In the genomic region with DNA sequence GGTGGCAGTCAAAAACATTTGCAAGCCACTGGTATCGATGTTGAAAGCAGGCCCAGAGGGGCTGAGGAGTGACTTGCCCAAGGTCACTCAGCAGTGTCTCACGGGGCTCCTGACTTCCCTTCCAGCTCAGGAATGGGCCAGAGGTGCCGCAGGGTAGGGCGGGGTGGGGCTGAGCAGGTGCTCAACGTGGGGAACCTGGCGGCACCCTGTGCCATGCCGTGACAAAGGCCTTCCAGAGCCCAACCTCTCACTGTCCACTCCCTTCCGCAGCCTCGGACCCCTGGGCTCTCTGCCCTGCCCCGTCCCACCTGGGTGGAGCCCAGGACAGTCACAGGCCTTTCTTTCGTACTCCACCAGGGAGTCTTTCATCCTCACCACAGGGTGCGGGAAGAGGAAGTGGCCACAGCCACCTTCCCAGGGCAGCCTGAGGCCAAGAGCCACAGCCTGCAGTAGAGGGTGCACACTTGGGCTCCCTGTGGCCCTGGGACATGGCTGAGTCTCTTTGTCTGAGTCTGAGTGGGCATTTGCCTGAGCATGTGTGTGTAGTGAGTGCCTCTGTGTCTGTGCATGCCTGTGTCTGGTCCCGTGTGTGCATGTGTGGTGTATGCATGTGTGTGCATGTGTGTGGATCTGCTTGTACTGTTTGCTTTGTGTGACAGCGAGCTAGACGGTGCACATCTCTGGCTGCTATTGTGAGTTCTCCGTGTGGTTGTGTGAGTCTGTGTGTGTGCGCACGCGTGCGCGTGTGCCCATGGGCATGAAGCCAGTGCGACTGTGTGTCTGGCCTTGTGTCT, we compare ENCODE assay signal across 9 cellular contexts. TPM values are rescaled to one million over a fixed set of nuclear protein-coding genes. Genes with fewer than 3 reads are reported as not detected.
A peak's percentile ranks its signal among the peaks of the same experiment; 100 is the strongest.
DNase-seq lines count a peak whose midpoint lies in the region; ATAC-seq and TF ChIP-seq lines count a peak whose summit lies in the region.
"Had no signal": no experiment of that assay in that cellular context is flagged by ENCODE, and none has a peak within 500 bp of the region (broad histone marks: within the 10 kb centered on the region; RNA-seq: fewer than 3 reads in every experiment).

No MANE protein-coding gene starts in this region.

- peak; percentile 16 for ATAC-seq in foreskin keratinocyte

- peak overlapping the region; percentile 22 for H3K4me3 Mint-ChIP-seq in T-helper 2 cell treated with Interferon-gamma antibody and Interleukin-4, amounts not matched to agents 5 μg/mL and 100 μg/mL, for 36 hours

- no peak for DNase-seq in T-helper 2 cell treated with Interferon-gamma antibody and Interleukin-4, amounts not matched to agents 5 μg/mL and 100 μg/mL, for 36 hours (ENCODE audit: low spot score)
- DNase-seq in T-helper 2 cell: no peak
- DNase-seq in SHP77 treated with DMSO at 0.1 percent for 48 hours (lab: John Stamatoyannopoulos, UW): peak; percentile 26
- peak in 1 of 2 donors; percentile 43 for DNase-seq in foreskin keratinocyte
- DNase-seq in stomach: peak; percentile 41
- DNase-seq in WERI-Rb-1: no peak
- no peak for DNase-seq in activated CD4-positive, CD25-positive, alpha-beta regulatory T cell treated with anti-CD3 and anti-CD28 coated beads, Interleukin-2, amount 50 U/mL, for 72 hours
- DNase-seq in NCI-H1092 treated with DMSO at 0.1 percent for 48 hours (lab: John Stamatoyannopoulos, UW): no peak
- DNase-seq: activated T-cell treated with anti-CD3 and anti-CD28 coated beads, Interleukin-2, amount 50 U/mL, for 1 hour had no signal

- H3K4me3 ChIP-seq in stomach: no peak overlapping the region
- H3K4me3 ChIP-seq in WERI-Rb-1 (ENCODE audit: low read depth, low read length): no peak overlapping the region

- no peak overlapping the region for H3K27ac ChIP-seq in foreskin keratinocyte
- H3K27ac ChIP-seq in stomach: peak overlapping the region; percentile 7 to 64 (median 57)
- no peak overlapping the region for H3K27ac ChIP-seq in WERI-Rb-1

- H3K4me1 Mint-ChIP-seq in T-helper 2 cell treated with Interferon-gamma antibody and Interleukin-4, amounts not matched to agents 5 μg/mL and 100 μg/mL, for 36 hours (ENCODE audit: low read depth): peaks cover 57% of the 10 kb centered on the region

- peak overlapping the region; percentile 78 for H3K27ac Mint-ChIP-seq in T-helper 2 cell treated with Interferon-gamma antibody and Interleukin-4, amounts not matched to agents 5 μg/mL and 100 μg/mL, for 36 hours

- H3K27me3 Mint-ChIP-seq in T-helper 2 cell treated with Interferon-gamma antibody and Interleukin-4, amounts not matched to agents 5 μg/mL and 100 μg/mL, for 36 hours (ENCODE audit: low read depth): no peaks in the 10 kb centered on the region

- TF ChIP-seq EP300 in stomach (IDR thresholded peaks at IDR 0.05): no peak

- peaks cover 23% of the 10 kb centered on the region for H3K4me1 ChIP-seq in foreskin keratinocyte
- H3K4me1 ChIP-seq in stomach: peaks cover 27 to 73% (median 42%) of the 10 kb centered on the region in 4 donors

- no peak for TF ChIP-seq POLR2A in stomach (IDR thresholded peaks at IDR 0.05)

- H3K27me3 ChIP-seq in foreskin keratinocyte: peaks cover 2% of the 10 kb centered on the region
- H3K27me3 ChIP-seq in stomach: peaks cover 0 to 22% (median 0%) of the 10 kb centered on the region in 3 donors
- no peaks in the 10 kb centered on the region for H3K27me3 ChIP-seq in WERI-Rb-1 (ENCODE audit: insufficient read depth, low read depth, severe bottlenecking)

- no peaks in the 10 kb centered on the region for H3K36me3 Mint-ChIP-seq in T-helper 2 cell treated with Interferon-gamma antibody and Interleukin-4, amounts not matched to agents 5 μg/mL and 100 μg/mL, for 36 hours (ENCODE audit: low read depth)

- intact Hi-C loops in stomach (cut with DNase I; ENCODE audit: low total_unique reads): loop anchor here (5.0 kb wide), 1 partner anchor 140 kb away; no protein-coding TSS in a partner anchor

- TF ChIP-seq CTCF in foreskin keratinocyte (conservative IDR thresholded peaks at IDR 0.05) (no peak), stomach (IDR thresholded peaks at IDR 0.05) (no peak), WERI-Rb-1 (IDR thresholded peaks at IDR 0.05; ENCODE audit: low read depth, low read length) (no peak)

- 52 to 64% (median 62%) methylated on average over 22 of the region's 22 CpGs for WGBS in stomach, 5 donors

- H3K9me3 ChIP-seq in stomach: no peaks in the 10 kb centered on the region
- H3K9me3 ChIP-seq in WERI-Rb-1 (ENCODE audit: severe bottlenecking): no peaks in the 10 kb centered on the region

- no peaks in the 10 kb centered on the region for H3K9me3 Mint-ChIP-seq in T-helper 2 cell treated with Interferon-gamma antibody and Interleukin-4, amounts not matched to agents 5 μg/mL and 100 μg/mL, for 36 hours

- no peaks in the 10 kb centered on the region for H3K36me3 ChIP-seq in stomach
- no peaks in the 10 kb centered on the region for H3K36me3 ChIP-seq in WERI-Rb-1

RNA-seq across cellular contexts. Expression of gene LIF, which starts 6.0 kb away (rescaled TPM):
- total RNA-seq in foreskin keratinocyte (0.17 and 0.25 TPM in 2 replicates), stomach (1 to 10 TPM in 3 of 5 donors, not detected in 2; 2.0 to 2.4 (median 2.3) TPM)
- polyA plus RNA-seq in foreskin keratinocyte (0.18 and 0.19 TPM in 2 replicates), stomach (1 to 10 TPM in 2 of 3 donors, under 1 TPM in 1; 0.35 to 5.0 (median 1.4) TPM)

RNA-seq across cellular contexts. Expression of gene OSM, which starts 14.0 kb away (rescaled TPM):
- total RNA-seq in foreskin keratinocyte (not detected in 2 replicates), stomach (1 to 10 TPM in 1 of 5 donors, not detected in 4; 1.3 TPM)
- polyA plus RNA-seq in foreskin keratinocyte (not detected in 2 replicates), stomach (10 to 100 TPM in 1 of 3 donors, 1 to 10 TPM in 1, under 1 TPM in 1; 0.33 to 22.7 (median 1.1) TPM)

RNA-seq across cellular contexts. Expression of gene CASTOR1, which starts 36.7 kb away (rescaled TPM):
- 3.2 and 3.5 TPM in 2 replicates for total RNA-seq in foreskin keratinocyte
- 2.4 and 3.1 TPM in 2 replicates for polyA plus RNA-seq in foreskin keratinocyte
- 10 to 100 TPM in 1 of 5 donors, 1 to 10 TPM in 4; 1.2 to 57.8 (median 3.7) TPM for total RNA-seq in stomach
- 10 to 100 TPM in 1 of 3 donors, 1 to 10 TPM in 2; 6.6 to 17.0 (median 7.3) TPM for polyA plus RNA-seq in stomach

Comparison
In these comparisons a context has a peak if more than half of its experiments do, and no peak if none do; other contexts are left out.
1. DNase-seq: peak in SHP77 treated with DMSO at 0.1 percent for 48 hours (single experiment) and stomach (single experiment); none in T-helper 2 cell treated with Interferon-gamma antibody and Interleukin-4, amounts not matched to agents 5 μg/mL and 100 μg/mL, for 36 hours (single experiment), T-helper 2 cell (0 of 5), WERI-Rb-1 (single experiment), activated CD4-positive, CD25-positive, alpha-beta regulatory T cell treated with anti-CD3 and anti-CD28 coated beads, Interleukin-2, amount 50 U/mL, for 72 hours (single experiment) and NCI-H1092 treated with DMSO at 0.1 percent for 48 hours (single experiment).
2. H3K27ac ChIP-seq: peak in stomach (5 of 5); none in foreskin keratinocyte (single experiment) and WERI-Rb-1 (single experiment).